ENCODE assay signal across 21 cellular contexts in the genomic region with DNA sequence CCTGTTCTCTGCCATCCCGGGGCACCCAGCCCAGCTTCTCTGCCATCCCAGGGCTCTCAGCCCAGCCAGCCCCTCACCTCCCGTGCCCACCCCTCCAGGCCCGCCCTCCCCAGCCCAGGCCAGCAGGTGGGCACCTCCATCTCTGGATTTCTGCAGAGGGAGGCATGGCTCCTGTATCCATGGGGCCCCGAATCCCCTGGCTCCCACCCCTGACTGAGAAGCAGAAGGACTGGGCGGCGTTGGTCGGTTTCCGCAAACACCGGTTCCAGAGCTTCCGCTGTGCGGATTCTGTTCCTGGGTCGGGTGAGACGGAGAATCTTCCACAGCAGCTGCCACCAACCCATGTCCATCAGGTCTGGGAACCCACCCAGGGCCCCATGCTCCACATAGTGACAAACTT.
"Had no signal": no experiment of that assay in that cellular context is flagged by ENCODE, and none has a peak within 500 bp of the region (broad histone marks: within the 10 kb centered on the region; RNA-seq: fewer than 3 reads in every experiment).

No MANE protein-coding gene starts in this region.

- H3K9me3 ChIP-seq: adrenal gland, breast epithelium had no signal

- H3K27me3 ChIP-seq: adrenal gland had no signal

- ATAC-seq: activated CD4-positive, CD25-positive, alpha-beta regulatory T cell treated with anti-CD3 and anti-CD28 coated beads, Interleukin-2, amount 50 U/mL, for 24 hours; activated CD8-positive, alpha-beta T cell treated with anti-CD3 and anti-CD28 coated beads for 36 hours; Right ventricle myocardium inferior had no signal

- H3K4me1 ChIP-seq: adrenal gland, breast epithelium had no signal

- H3K4me3 ChIP-seq: adrenal gland, breast epithelium, SK-N-MC had no signal

- DNase-seq: activated CD4-positive, alpha-beta T cell treated with anti-CD3 and anti-CD28 coated beads for 4 hours; activated CD8-positive, alpha-beta memory T cell treated with anti-CD3 and anti-CD28 coated beads, Interleukin-2, amount 50 U/mL, for 4 hours; activated CD8-positive, alpha-beta T cell treated with anti-CD3 and anti-CD28 coated beads for 36 hours; activated gamma-delta T cell; activated naive CD4-positive, alpha-beta T cell treated with anti-CD3 and anti-CD28 coated beads for 36 hours; activated naive CD8-positive, alpha-beta T cell treated with anti-CD3 and anti-CD28 coated beads, Interleukin-2, amount 10 ng/mL, durations not matched to agents 7 days and 5 days; adrenal gland; caudate nucleus; NCI-H1092; NCI-H1417; NCI-H2029; NCI-H2107; NCI-H2171 treated with DMSO at 0.1 percent for 48 hours; NCI-H226; NCI-H526; NCI-H774 had no signal

- H3K27ac ChIP-seq: adrenal gland, breast epithelium, KMS-11, SK-N-MC had no signal

- H3K9ac ChIP-seq: KMS-11 had no signal

- H3K36me3 ChIP-seq: adrenal gland, breast epithelium had no signal
